ENCODE assay signal across 9 cellular contexts in the genomic region with DNA sequence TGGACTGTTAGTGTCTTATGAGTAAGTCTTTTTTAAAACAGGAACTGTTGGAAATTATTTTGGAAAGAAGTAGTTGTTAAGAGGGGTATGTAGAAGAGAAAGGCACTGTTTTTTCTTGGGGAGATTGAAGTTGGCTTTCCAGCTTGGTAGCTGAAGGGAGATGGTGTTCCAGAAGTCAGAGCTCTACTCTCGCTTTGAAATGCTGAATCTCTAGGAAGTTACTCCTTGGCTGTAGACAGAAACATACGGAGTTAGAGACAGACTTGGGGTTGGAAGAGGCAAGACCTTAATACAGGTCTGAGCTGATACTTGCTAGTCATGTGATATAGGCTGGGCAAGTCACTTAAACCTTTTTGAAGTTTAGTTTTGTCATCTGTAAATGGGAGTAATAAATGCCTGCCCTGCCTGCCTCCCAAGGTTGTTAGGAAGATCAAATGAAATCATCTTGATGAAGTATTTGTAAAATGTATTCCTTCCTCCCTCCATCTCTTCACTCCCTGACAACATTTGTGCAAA. TPM values are rescaled to one million over a fixed set of nuclear protein-coding genes. Genes with fewer than 3 reads are reported as not detected.
DNase-seq lines count a peak whose midpoint lies in the region; ATAC-seq, FAIRE-seq and TF ChIP-seq lines count a peak whose summit lies in the region.
"Had no signal": no experiment of that assay in that cellular context is flagged by ENCODE, and none has a peak within 500 bp of the region (broad histone marks: within the 10 kb centered on the region; RNA-seq: fewer than 3 reads in every experiment).

No MANE protein-coding gene starts in this region.

- H2BK15ac ChIP-seq in H9 (ENCODE audit: low read depth, low read length) = no peak overlapping the region

- H3K23ac ChIP-seq in H9 (ENCODE audit: insufficient read length, low read depth, low read length) = no peak overlapping the region

- H2AFZ ChIP-seq in H9 (ENCODE audit: low read length) = no peak overlapping the region

- H4K20me1 ChIP-seq in H9 (ENCODE audit: control insufficient read depth, insufficient read depth, insufficient read length) = no peaks in the 10 kb centered on the region

- H3K9me3 ChIP-seq in T-helper 17 cell (ENCODE audit: control insufficient read depth, low read length, poor library complexity, severe bottlenecking) (no peaks in the 10 kb centered on the region), H9 (ENCODE audit: control insufficient read depth, low read depth, low read length) (no peaks in the 10 kb centered on the region)

- H4K8ac ChIP-seq in H9 (replicated peaks; ENCODE audit: insufficient read length, low read depth, low read length) = no peak overlapping the region

- no peaks in the 10 kb centered on the region for H3K9me3 Mint-ChIP-seq in H9

- H3K27ac Mint-ChIP-seq in T-helper 17 cell = peak overlapping the region; percentile 85
- no peak overlapping the region for H3K27ac Mint-ChIP-seq in H9

- no CpG with 5 or more reads among the region's 2 CpGs for WGBS in H9 (ENCODE audit: extremely low coverage, insufficient read length, low lambda C conversion rate)

- H3K27ac ChIP-seq in skin epidermis (peak overlapping the region in 19 of 21 experiments; percentile 4 to 74 (median 50)), H9 (ENCODE audit: insufficient read length, low read depth, low read length) (no peak overlapping the region)

- no peaks in the 10 kb centered on the region for H3K36me3 Mint-ChIP-seq in T-helper 17 cell (ENCODE audit: low read depth)
- no peaks in the 10 kb centered on the region for H3K36me3 Mint-ChIP-seq in H9 (ENCODE audit: insufficient read depth in 1 of 3, low read depth in 3 of 3)

- H2AK5ac ChIP-seq in H9 (ENCODE audit: insufficient read length, low read length) = no peak overlapping the region

- H3K14ac ChIP-seq in H9 (ENCODE audit: insufficient read depth, low read length) = no peak overlapping the region

- H3K23me2 ChIP-seq in H9 (ENCODE audit: insufficient read length, low read depth, low read length, poor library complexity, severe bottlenecking) = peaks cover 4% of the 10 kb centered on the region

- no peaks in the 10 kb centered on the region for H3K79me1 ChIP-seq in H9 (ENCODE audit: insufficient read depth, low read depth, low read length, poor library complexity, severe bottlenecking)

- H4K5ac ChIP-seq in H9 (ENCODE audit: insufficient read length, low read depth, low read length) = no peak overlapping the region

- no peak overlapping the region for H3K56ac ChIP-seq in H9 (ENCODE audit: insufficient read length, low read depth, low read length)

- no peak for TF ChIP-seq POLR2A in H54 (IDR thresholded peaks at IDR 0.05; ENCODE audit: low read depth, low read length)

- no peaks in the 10 kb centered on the region for H3K79me2 ChIP-seq in H9 (ENCODE audit: insufficient read depth, low read length)

- peak; percentile 20 for FAIRE-seq in H54 (lab: Jason Lieb, UNC)

- no peak overlapping the region for H2BK12ac ChIP-seq in H9 (ENCODE audit: insufficient read length, low read depth, low read length)

- H3K4me1 Mint-ChIP-seq in T-helper 17 cell = peaks cover 22% of the 10 kb centered on the region
- peaks cover 10 to 23% of the 10 kb centered on the region in 2 experiments for H3K4me1 Mint-ChIP-seq in H9

- no peaks in the 10 kb centered on the region for H3K27me3 Mint-ChIP-seq in T-helper 17 cell
- H3K27me3 Mint-ChIP-seq in H9 (ENCODE audit: low read depth) = peaks cover 38% of the 10 kb centered on the region

- no peak overlapping the region for H3K4ac ChIP-seq in H9 (ENCODE audit: low read depth, low read length)

- no peak overlapping the region for H2BK120ac ChIP-seq in H9 (ENCODE audit: low read depth, low read length, poor library complexity, severe bottlenecking)

- H3K9ac ChIP-seq in H9 (ENCODE audit: extremely low read depth, insufficient read length, low read length) = no peak overlapping the region

- H3K4me3 Mint-ChIP-seq in T-helper 17 cell (peak overlapping the region; percentile 33), H9 (no peak overlapping the region)

- H3K4me3 ChIP-seq in fibroblast of the aortic adventitia (ENCODE audit: low read depth, low read length) (peak overlapping the region; percentile 49), skin epidermis (peak overlapping the region in 1 of 7 experiments; percentile 18)

- ATAC-seq in T-helper 17 cell (no peak), HG03521 (IDR thresholded peaks at IDR 0.05; ENCODE audit: unreplicated experiment) (no peak)

- H4K91ac ChIP-seq in H9 (ENCODE audit: insufficient read length, low read depth, low read length) = no peak overlapping the region

- no peaks in the 10 kb centered on the region; the same call in 1 of the 2 replicates for H3K27me3 ChIP-seq in H9 (ENCODE audit: insufficient read depth, low read length)

- no peak overlapping the region for H2BK20ac ChIP-seq in H9 (ENCODE audit: low read depth, low read length, poor library complexity, severe bottlenecking)

- H3K18ac ChIP-seq in H9 (ENCODE audit: insufficient read length, low read depth, low read length) = no peak overlapping the region

- H3K4me1 ChIP-seq in H9 (ENCODE audit: insufficient read depth, low read length) = no peaks in the 10 kb centered on the region; the same call in 1 of the 2 replicates

- no peak overlapping the region for H2BK5ac ChIP-seq in H9 (ENCODE audit: insufficient read length, low read length)

- H3K4me2 ChIP-seq in H9 (ENCODE audit: insufficient read depth, insufficient read length, low read length) = no peak overlapping the region

- no peak for DNase-seq in H54 (ENCODE audit: insufficient read length, low spot score)
- DNase-seq in T-helper 17 cell = no peak
- no peak for DNase-seq in fibroblast of the aortic adventitia (ENCODE audit: low read depth)
- no peak for DNase-seq in NCI-H1048 (lab: John Stamatoyannopoulos, UW)
- DNase-seq in H9 = no peak
- no peak for DNase-seq in NCI-H510A (lab: John Stamatoyannopoulos, UW)
- DNase-seq: stimulated activated CD4-positive, alpha-beta T cell treated with anti-CD3 and anti-CD28 coated beads, Interleukin-4, amount 100 ng/mL, for 24 hours had no signal

- TF ChIP-seq CTCF in fibroblast of the aortic adventitia (IDR thresholded peaks at IDR 0.05; ENCODE audit: insufficient read depth, low read length) = no peak
- no peak for TF ChIP-seq CTCF in H9 (conservative IDR thresholded peaks at IDR 0.05)

- no peak overlapping the region for H3T11ph ChIP-seq in H9 (ENCODE audit: low read length)

RNA-seq across cellular contexts. Expression of a gene that starts 2.8 kb away (rescaled TPM):
- total RNA-seq in T-helper 17 cell = 10 to 100 TPM; 20.1 to 23.1 TPM
- total RNA-seq in fibroblast of the aortic adventitia (ENCODE audit: low replicate concordance) = 19.3 and 64.4 TPM in 2 replicates
- total RNA-seq in H9 (2021) = 3.3 and 3.4 TPM in 2 replicates

RNA-seq across cellular contexts. Expression of a gene that starts 29.2 kb away (rescaled TPM):
- total RNA-seq in T-helper 17 cell (1 to 10 TPM; 6.9 to 7.3 TPM), fibroblast of the aortic adventitia (ENCODE audit: low replicate concordance) (8.5 and 9.9 TPM in 2 replicates), H9 (2021) (13.4 and 16.1 TPM in 2 replicates)

RNA-seq across cellular contexts. Expression of a gene that starts 29.4 kb away (rescaled TPM):
- 10 to 100 TPM; 16.4 to 19.4 TPM for total RNA-seq in T-helper 17 cell
- 10.8 and 19.0 TPM in 2 replicates for total RNA-seq in fibroblast of the aortic adventitia (ENCODE audit: low replicate concordance)
- total RNA-seq in H9 (2021) = 23.9 and 24.4 TPM in 2 replicates
